ENCODE assay signal across 1 cellular context in the genomic region with DNA sequence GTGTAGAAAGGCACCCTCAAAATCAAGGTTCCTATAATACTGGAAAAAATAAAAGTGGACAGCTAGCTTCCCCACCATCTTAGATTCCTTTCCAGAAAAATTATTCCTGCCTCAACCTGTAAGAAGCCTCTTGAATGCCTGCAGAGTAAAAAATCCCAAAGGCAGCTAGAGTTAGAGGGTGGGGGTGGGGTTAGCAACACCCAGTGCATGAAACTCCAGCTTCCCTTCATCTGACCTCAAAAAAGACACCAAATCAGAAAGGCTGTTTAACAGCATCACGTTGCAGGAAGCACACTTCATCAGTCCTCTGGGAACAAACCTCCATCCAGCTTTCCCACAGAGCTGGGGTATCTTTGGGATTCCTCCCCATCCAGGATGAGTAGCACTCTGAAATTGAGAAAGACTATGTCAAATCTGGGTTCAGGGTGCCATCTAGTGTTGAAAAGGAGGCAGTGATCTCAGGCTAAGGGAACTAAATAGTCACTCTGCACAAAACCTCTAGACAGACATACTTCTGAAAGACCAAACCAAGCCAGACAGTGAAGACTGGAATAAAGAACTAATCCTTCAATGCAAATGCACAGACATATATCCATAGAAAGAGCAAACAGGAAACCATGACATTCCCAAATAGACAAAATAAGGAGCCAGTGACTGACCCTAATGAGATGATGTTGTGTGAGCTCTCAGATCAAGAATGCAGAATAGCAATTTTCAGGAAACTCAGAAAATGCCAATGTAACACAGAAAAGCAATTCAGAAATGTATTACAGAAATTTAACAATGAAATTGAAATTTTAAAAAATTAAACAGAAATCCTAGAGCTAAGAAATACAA.
TF ChIP-seq lines count a peak whose summit lies in the region.

No MANE protein-coding gene starts in this region.

TF ChIP-seq in HEK293, 187 proteins besides CTCF, POLR2A, EP300 and RAD21 (continued from another document):
- peak; percentile 95 for TF ChIP-seq ZNF654 (tag by site-specific recombination; IDR thresholded peaks at IDR 0.05; ENCODE audit: low read depth)
- TF ChIP-seq, protein P1, sequence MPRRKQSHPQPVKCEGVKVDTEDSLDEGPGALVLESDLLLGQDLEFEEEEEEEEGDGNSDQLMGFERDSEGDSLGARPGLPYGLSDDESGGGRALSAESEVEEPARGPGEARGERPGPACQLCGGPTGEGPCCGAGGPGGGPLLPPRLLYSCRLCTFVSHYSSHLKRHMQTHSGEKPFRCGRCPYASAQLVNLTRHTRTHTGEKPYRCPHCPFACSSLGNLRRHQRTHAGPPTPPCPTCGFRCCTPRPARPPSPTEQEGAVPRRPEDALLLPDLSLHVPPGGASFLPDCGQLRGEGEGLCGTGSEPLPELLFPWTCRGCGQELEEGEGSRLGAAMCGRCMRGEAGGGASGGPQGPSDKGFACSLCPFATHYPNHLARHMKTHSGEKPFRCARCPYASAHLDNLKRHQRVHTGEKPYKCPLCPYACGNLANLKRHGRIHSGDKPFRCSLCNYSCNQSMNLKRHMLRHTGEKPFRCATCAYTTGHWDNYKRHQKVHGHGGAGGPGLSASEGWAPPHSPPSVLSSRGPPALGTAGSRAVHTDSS (tag by site-specific recombination; IDR thresholded peaks at IDR 0.05): no peak
- no peak for TF ChIP-seq ZNF350 (tag by site-specific recombination; IDR thresholded peaks at IDR 0.05)
- TF ChIP-seq ZNF658 (tag by site-specific recombination; IDR thresholded peaks at IDR 0.05): no peak
